15 cellular contexts compared by ENCODE assay signal in the genomic region with DNA sequence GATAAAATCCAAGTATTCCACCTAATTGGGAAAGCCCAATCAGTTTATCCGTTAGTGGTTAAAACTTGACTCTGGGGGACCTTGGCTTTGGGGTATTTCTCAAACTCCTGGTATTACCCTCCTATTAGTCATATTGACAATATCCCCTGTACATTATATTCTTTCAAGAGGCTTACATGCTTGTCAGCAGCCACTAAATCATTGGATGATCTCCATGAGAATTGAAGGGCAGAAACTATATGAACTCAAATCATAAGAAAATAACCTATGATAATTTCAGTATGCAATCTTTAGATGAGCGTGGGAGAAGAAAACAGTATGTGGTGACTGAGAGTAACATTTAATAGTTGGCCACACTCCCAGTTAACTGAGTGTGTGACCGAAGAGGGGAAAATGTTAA. TPM values are rescaled to one million over a fixed set of nuclear protein-coding genes. Genes with fewer than 3 reads are reported as not detected.
DNase-seq lines count a peak whose midpoint lies in the region; ATAC-seq and TF ChIP-seq lines count a peak whose summit lies in the region.
"Had no signal": no experiment of that assay in that cellular context is flagged by ENCODE, and none has a peak within 500 bp of the region (broad histone marks: within the 10 kb centered on the region; RNA-seq: fewer than 3 reads in every experiment).

No MANE protein-coding gene starts in this region.

- H2AFZ ChIP-seq in GM23248 (no peak overlapping the region), osteoblast (ENCODE audit: low read length) (no peak overlapping the region)
- H2AFZ ChIP-seq: GM23338 had no signal

- H3K79me2 ChIP-seq in GM23248 (ENCODE audit: insufficient read depth) (no peaks in the 10 kb centered on the region), osteoblast (ENCODE audit: insufficient read depth, low read length) (no peaks in the 10 kb centered on the region)

- H3K9me2 ChIP-seq in GM23248 (ENCODE audit: insufficient read depth), result no peaks in the 10 kb centered on the region

- peaks cover 26% of the 10 kb centered on the region for H3K9me3 Mint-ChIP-seq in endodermal cell

- ATAC-seq in HG03439 (IDR thresholded peaks at IDR 0.05; ENCODE audit: unreplicated experiment), result no peak
- ATAC-seq: GM23338 had no signal

- peaks cover 12% of the 10 kb centered on the region for H3K4me1 Mint-ChIP-seq in endodermal cell
- H3K4me1 Mint-ChIP-seq: B cell, GM23338 had no signal

- peaks cover 27% of the 10 kb centered on the region for H3F3A ChIP-seq in GM23248 (ENCODE audit: insufficient read depth)

- H3K4me3 Mint-ChIP-seq in endodermal cell, result no peak overlapping the region
- H3K4me3 Mint-ChIP-seq: B cell; CD4-positive, alpha-beta T cell; GM23338 had no signal

- H3K27me3 ChIP-seq in GM23248 (replicated peaks; ENCODE audit: insufficient read depth) (no peaks in the 10 kb centered on the region), endodermal cell (ENCODE audit: control insufficient read depth, insufficient read depth, low read length, poor library complexity, severe bottlenecking) (no peaks in the 10 kb centered on the region), osteoblast (ENCODE audit: insufficient read depth, low read length) (no peaks in the 10 kb centered on the region)

- peaks cover 88% of the 10 kb centered on the region for H3K36me3 Mint-ChIP-seq in endodermal cell (ENCODE audit: low read depth)

- H4K20me1 ChIP-seq in GM23248 (ENCODE audit: insufficient read depth) (no peaks in the 10 kb centered on the region), osteoblast (ENCODE audit: insufficient read depth, low read length) (no peaks in the 10 kb centered on the region)

- no peak for TF ChIP-seq CTCF in endodermal cell (conservative IDR thresholded peaks at IDR 0.05)
- TF ChIP-seq CTCF in fibroblast of the aortic adventitia (IDR thresholded peaks at IDR 0.05; ENCODE audit: insufficient read depth, low read length), result no peak
- no peak for TF ChIP-seq CTCF in osteoblast (IDR thresholded peaks at IDR 0.05; ENCODE audit: extremely low read depth, low read depth, low read length)

- intact Hi-C loops in head of caudate nucleus (cut with DNase I), result no loop called here

- in situ Hi-C loops in GM23248 (cut with MboI), result no loop called here

- H3K4me2 ChIP-seq in GM23248 (ENCODE audit: unreplicated experiment) (no peak overlapping the region), osteoblast (ENCODE audit: insufficient read depth, low read length) (no peak overlapping the region)
- H3K4me2 ChIP-seq: GM23338 had no signal

- no peaks in the 10 kb centered on the region for H3K27me3 Mint-ChIP-seq in endodermal cell (ENCODE audit: insufficient read depth)
- H3K27me3 Mint-ChIP-seq: B cell; CD4-positive, alpha-beta T cell had no signal

- H3K9me3 ChIP-seq in GM23248 (ENCODE audit: low read depth) (no peaks in the 10 kb centered on the region), endodermal cell (ENCODE audit: control insufficient read depth, low read length) (peaks cover 41% of the 10 kb centered on the region), osteoblast (ENCODE audit: low read depth, low read length) (no peaks in the 10 kb centered on the region)

- peaks cover 15% of the 10 kb centered on the region for H3K4me1 ChIP-seq in GM23248 (ENCODE audit: insufficient read depth)
- H3K4me1 ChIP-seq in endodermal cell (ENCODE audit: control insufficient read depth, insufficient read depth, low read length), result peaks cover 3% of the 10 kb centered on the region
- peaks cover 28% of the 10 kb centered on the region for H3K4me1 ChIP-seq in osteoblast (ENCODE audit: insufficient read depth, low read length)

- H3K9ac ChIP-seq in GM23248 (no peak overlapping the region), endodermal cell (ENCODE audit: extremely low read depth, low read length, poor library complexity, severe bottlenecking) (no peak overlapping the region)

- H3K36me3 ChIP-seq in GM23248 (ENCODE audit: low read depth) (peaks cover 11% of the 10 kb centered on the region; the same call in 1 of the 2 replicates), endodermal cell (ENCODE audit: control insufficient read depth, insufficient read depth, low read length) (peaks cover 94% of the 10 kb centered on the region), osteoblast (ENCODE audit: insufficient read depth, low read length) (peaks cover 23% of the 10 kb centered on the region)

- 86 to 87% methylated on average over 3 of the region's 3 CpGs for WGBS in GM23248 (ENCODE audit: low coverage in 1 of 2, low lambda C conversion rate in 2 of 2, missing lambda C conversion rate in 2 of 2), 2 experiments
- WGBS in endodermal cell (ENCODE audit: insufficient coverage in 1 of 2, insufficient read length in 1 of 2), 2 experiments, result 93 to 100% methylated on average over 1 to 3 of the region's 3 CpGs

- DNase-seq in GM23248 (peak; percentile 30), endodermal cell (no peak), fibroblast of the aortic adventitia (ENCODE audit: low read depth) (peak; percentile 27), osteoblast (ENCODE audit: insufficient read length, low spot score, missing footprints) (no peak), LoVo (ENCODE audit: low spot score) (no peak), head of caudate nucleus (no peak)
- no peak for DNase-seq in NK-92 treated with Interleukin-12 subunit alpha and Interleukin-12 subunit beta, amount 100 ng/mL, for 24 hours (lab: John Stamatoyannopoulos, UW)
- DNase-seq: C1 segment of cervical spinal cord; Calu3; CD4-positive, alpha-beta T cell; DMS 273 treated with DMSO at 0.1 percent for 48 hours; H7 had no signal

- H3K4me3 ChIP-seq in GM23248, result no peak overlapping the region
- H3K4me3 ChIP-seq in endodermal cell (ENCODE audit: low read length), result no peak overlapping the region
- H3K4me3 ChIP-seq in fibroblast of the aortic adventitia (ENCODE audit: low read depth, low read length), result no peak overlapping the region
- no peak overlapping the region for H3K4me3 ChIP-seq in osteoblast (ENCODE audit: insufficient read depth, low read length)
- H3K4me3 ChIP-seq: GM23338 had no signal

- peak overlapping the region; percentile 40 for H3K27ac Mint-ChIP-seq in endodermal cell
- H3K27ac Mint-ChIP-seq: B cell; CD4-positive, alpha-beta T cell; GM23338 had no signal

- no peak overlapping the region for H3K27ac ChIP-seq in GM23248
- H3K27ac ChIP-seq in endodermal cell (ENCODE audit: low read depth, low read length), result no peak overlapping the region
- H3K27ac ChIP-seq in osteoblast (ENCODE audit: low read depth, low read length), result peak overlapping the region; percentile 1

RNA-seq across cellular contexts. Expression of a gene that starts 58.8 kb away (rescaled TPM):
- total RNA-seq in GM23248 (2014; rRNA removed; shearing (Covaris generic)), result 28.2 and 37.1 TPM in 2 replicates
- polyA plus RNA-seq in GM23248 (2016; fragmentation: Nextera tagmentation; extraction: Ambion mirVana), result 32.0 and 34.3 TPM in 2 replicates
- total RNA-seq in endodermal cell (10 to 100 TPM; 69.5 to 87.0 TPM), fibroblast of the aortic adventitia (ENCODE audit: low replicate concordance) (46.4 and 118 TPM in 2 replicates), osteoblast (35.4 and 40.2 TPM in 2 replicates)
- 37.2 TPM for polyA plus RNA-seq in endodermal cell (2013, experiment 1 of 2)
- polyA plus RNA-seq in endodermal cell (2013, experiment 2 of 2), result 40.0 TPM

Comparison
In these comparisons a context has a peak if more than half of its experiments do, and no peak if none do; other contexts are left out.
1. DNase-seq: peak in GM23248 (single experiment) and fibroblast of the aortic adventitia (single experiment); none in endodermal cell (single experiment), osteoblast (single experiment), LoVo (single experiment), head of caudate nucleus (0 of 42) and NK-92 treated with Interleukin-12 subunit alpha and Interleukin-12 subunit beta, amount 100 ng/mL, for 24 hours (single experiment).